In genomic region chr22:20084547-20085413, GRCh38 we compare ENCODE assay signal across 9 cellular contexts.
DNase-seq lines count a peak whose midpoint lies in the region; ATAC-seq and TF ChIP-seq lines count a peak whose summit lies in the region.
"Had no signal": no experiment of that assay in that cellular context is flagged by ENCODE, and none has a peak within 500 bp of the region (broad histone marks: within the 10 kb centered on the region; RNA-seq: fewer than 3 reads in every experiment).

No MANE protein-coding gene starts in this region.

- 0 out of 2 replicates have a peak overlapping the region, but pooled peaks have one; percentile 10 for H3K9ac ChIP-seq in HUES48 (ENCODE audit: low read depth, low read length)
- H3K9ac ChIP-seq: parathyroid adenoma had no signal

- no peaks in the 10 kb centered on the region for H3K9me3 ChIP-seq in HUES48 (ENCODE audit: control insufficient read depth, insufficient read depth, low read length)

- no peak overlapping the region for H3K4me3 Mint-ChIP-seq in nephron progenitor cell

- no peaks in the 10 kb centered on the region for H3K9me3 Mint-ChIP-seq in nephron progenitor cell

- no peak for ATAC-seq in HG02610 (IDR thresholded peaks at IDR 0.05; ENCODE audit: unreplicated experiment)

- H3K4me3 ChIP-seq in HUES48 (ENCODE audit: low read depth, low read length), result no peak overlapping the region

- no peaks in the 10 kb centered on the region for H3K27me3 ChIP-seq in HUES48 (ENCODE audit: control insufficient read depth, insufficient read depth, low read length)

- H3K27ac Mint-ChIP-seq in nephron progenitor cell, result peak overlapping the region; percentile 97

- H3K27me3 Mint-ChIP-seq in nephron progenitor cell (ENCODE audit: low read depth, poor library complexity), result no peaks in the 10 kb centered on the region

- H3K4me1 Mint-ChIP-seq in nephron progenitor cell, result peaks cover 53% of the 10 kb centered on the region

- H3K27ac ChIP-seq in HUES48 (ENCODE audit: low read depth, low read length), result peak overlapping the region; percentile 9
- H3K27ac ChIP-seq: parathyroid adenoma had no signal

- peaks cover 52% of the 10 kb centered on the region for H3K36me3 ChIP-seq in HUES48 (ENCODE audit: control insufficient read depth, insufficient read depth, low read length)

- H3K4me1 ChIP-seq in HUES48 (ENCODE audit: control insufficient read depth, insufficient read depth, low read length), result peaks cover 15% of the 10 kb centered on the region

- DNase-seq in D341Med (ENCODE audit: low spot score) (peak; percentile 70), astrocyte of the hippocampus (ENCODE audit: low read depth, low spot score) (peak; percentile 26), nephron progenitor cell (peak; percentile 65), NCI-H510A treated with DMSO at 0.1 percent for 48 hours (lab: John Stamatoyannopoulos, UW) (no peak), T-helper 9 cell (no peak), superior temporal gyrus (ENCODE audit: extremely low spot score) (no peak)

- peak; percentile 45 for TF ChIP-seq CTCF in nephron progenitor cell (IDR thresholded peaks at IDR 0.05)

- H3K36me3 Mint-ChIP-seq in nephron progenitor cell (ENCODE audit: low read depth), result peaks cover 44% of the 10 kb centered on the region

Comparison
In these comparisons a context has a peak if more than half of its experiments do, and no peak if none do; other contexts are left out.
1. DNase-seq: peak in D341Med (single experiment), astrocyte of the hippocampus (single experiment) and nephron progenitor cell (single experiment); none in NCI-H510A treated with DMSO at 0.1 percent for 48 hours (single experiment), T-helper 9 cell (single experiment) and superior temporal gyrus (single experiment).